Comparison of ENCODE assay signal across 11 cellular contexts in the genomic region with DNA sequence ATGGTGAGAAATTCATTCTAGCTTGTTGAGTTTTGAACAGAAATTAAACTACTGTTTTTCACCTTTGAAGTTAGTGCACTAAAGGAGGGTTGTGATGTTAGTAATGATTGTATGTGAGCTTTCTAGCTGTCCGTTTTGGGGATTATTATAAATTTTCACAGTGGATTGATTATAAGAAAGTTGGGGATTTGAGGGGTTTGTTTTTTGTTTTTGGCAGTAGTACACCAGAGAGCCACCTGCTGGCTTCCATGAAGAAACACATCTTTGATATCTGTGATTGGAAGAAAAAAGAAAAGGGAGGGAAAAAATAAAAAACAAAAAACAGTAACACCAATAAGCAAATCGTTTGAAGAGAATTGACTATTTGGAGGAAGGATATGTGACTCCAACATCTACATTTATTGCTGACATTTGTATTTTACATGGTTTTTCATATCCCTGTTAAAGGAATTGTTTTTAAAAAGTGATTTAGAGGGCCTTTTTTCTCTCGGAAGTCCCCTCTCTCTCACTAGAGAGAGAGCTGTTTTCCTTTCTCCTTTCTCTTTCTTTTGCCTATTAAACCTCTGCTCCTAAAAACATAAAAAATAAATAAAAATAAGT.
A peak's percentile ranks its signal among the peaks of the same experiment; 100 is the strongest.
DNase-seq lines count a peak whose midpoint lies in the region; ATAC-seq and TF ChIP-seq lines count a peak whose summit lies in the region.
"Had no signal": no experiment of that assay in that cellular context is flagged by ENCODE, and none has a peak within 500 bp of the region (broad histone marks: within the 10 kb centered on the region; RNA-seq: fewer than 3 reads in every experiment).

No MANE protein-coding gene starts in this region.

- H3K27ac Mint-ChIP-seq in type B pancreatic cell = no peak overlapping the region
- H3K27ac Mint-ChIP-seq: activated T-helper 17 cell treated with anti-CD3 and anti-CD28 coated beads, Interleukin-2, amount 50 U/mL, for 72 hours had no signal

- WGBS in heart left ventricle, 4 donors = 27 to 37% (median 30%) methylated on average over 3 of the region's 3 CpGs
- WGBS in right cardiac atrium = 25% methylated on average over 3 of the region's 3 CpGs
- WGBS in gastroesophageal sphincter (ENCODE audit: low coverage in 1 of 2), 2 donors = 24 to 31% methylated on average over 3 of the region's 3 CpGs

- TF ChIP-seq CTCF in heart left ventricle (IDR thresholded peaks at IDR 0.05) = peak in 11 of 12 donors; percentile 7 to 59 (median 43)
- TF ChIP-seq CTCF in gastroesophageal sphincter (IDR thresholded peaks at IDR 0.05) = peak in 3 of 4 experiments; percentile 10 to 59 (median 48)
- peak; percentile 75 for TF ChIP-seq CTCF in type B pancreatic cell (conservative IDR thresholded peaks at IDR 0.05)

- peaks cover 7% of the 10 kb centered on the region for H3K27me3 Mint-ChIP-seq in type B pancreatic cell
- H3K27me3 Mint-ChIP-seq: activated T-helper 17 cell treated with anti-CD3 and anti-CD28 coated beads, Interleukin-2, amount 50 U/mL, for 72 hours had no signal

- DNase-seq in heart left ventricle (no peak), right cardiac atrium (no peak), RPMI7951 (ENCODE audit: low read depth) (peak; percentile 2), type B pancreatic cell (ENCODE audit: extremely low spot score, unreplicated experiment) (no peak), NOMO-1 (lab: John Stamatoyannopoulos, UW; ENCODE audit: unreplicated experiment in 2 of 2) (no peak), anterior cingulate cortex (lab: John Stamatoyannopoulos, UW) (no peak)
- no peak for DNase-seq in NK-92 treated with Interleukin-12 subunit alpha and Interleukin-12 subunit beta, amount 100 ng/mL, for 24 hours (lab: John Stamatoyannopoulos, UW)

- H3K9me3 Mint-ChIP-seq in type B pancreatic cell = peaks cover 6% of the 10 kb centered on the region

- H3K4me3 Mint-ChIP-seq in type B pancreatic cell = no peak overlapping the region
- H3K4me3 Mint-ChIP-seq: activated T-helper 17 cell treated with anti-CD3 and anti-CD28 coated beads, Interleukin-2, amount 50 U/mL, for 72 hours had no signal

- H3K4me1 Mint-ChIP-seq in type B pancreatic cell (ENCODE audit: unreplicated experiment) = peaks cover 9% of the 10 kb centered on the region
- H3K4me1 Mint-ChIP-seq: activated T-helper 17 cell treated with anti-CD3 and anti-CD28 coated beads, Interleukin-2, amount 50 U/mL, for 72 hours had no signal

- H3K27ac ChIP-seq in heart left ventricle = no peak overlapping the region
- no peak overlapping the region for H3K27ac ChIP-seq in right cardiac atrium (ENCODE audit: low read length)
- H3K27ac ChIP-seq in gastroesophageal sphincter = no peak overlapping the region
- H3K27ac ChIP-seq: HL-60, skin epidermis had no signal

- TF ChIP-seq EP300 in gastroesophageal sphincter (IDR thresholded peaks at IDR 0.05) = no peak

- H3K27me3 ChIP-seq in heart left ventricle = no peaks in the 10 kb centered on the region
- no peaks in the 10 kb centered on the region for H3K27me3 ChIP-seq in right cardiac atrium (ENCODE audit: control insufficient read depth, insufficient read depth)
- no peaks in the 10 kb centered on the region for H3K27me3 ChIP-seq in gastroesophageal sphincter

- H3K4me3 ChIP-seq in heart left ventricle = no peak overlapping the region
- no peak overlapping the region for H3K4me3 ChIP-seq in right cardiac atrium (ENCODE audit: low read length)
- H3K4me3 ChIP-seq in gastroesophageal sphincter = no peak overlapping the region
- H3K4me3 ChIP-seq: skin epidermis had no signal

- H3K36me3 ChIP-seq in heart left ventricle (no peaks in the 10 kb centered on the region), gastroesophageal sphincter (no peaks in the 10 kb centered on the region)

- H3K9me3 ChIP-seq in heart left ventricle = no peaks in the 10 kb centered on the region
- no peaks in the 10 kb centered on the region for H3K9me3 ChIP-seq in right cardiac atrium (ENCODE audit: control insufficient read depth, low read length)
- H3K9me3 ChIP-seq in gastroesophageal sphincter = no peaks in the 10 kb centered on the region

- intact Hi-C loops in heart left ventricle (cut with DNase I) (loop anchor here in 1 of 10 donors (5.0 to 10.0 kb wide), 2 partner anchors 789 to 1391 kb away; no protein-coding TSS in a partner anchor), right cardiac atrium (cut with DNase I) (no loop called here)

- no peaks in the 10 kb centered on the region for H3K36me3 Mint-ChIP-seq in type B pancreatic cell

- TF ChIP-seq POLR2A in heart left ventricle (IDR thresholded peaks at IDR 0.05) (no peak), gastroesophageal sphincter (IDR thresholded peaks at IDR 0.05) (no peak)

- H3K4me1 ChIP-seq in heart left ventricle (peaks cover 0 to 4% (median 0%) of the 10 kb centered on the region in 12 donors), right cardiac atrium (ENCODE audit: control insufficient read depth, insufficient read depth, low read length) (no peaks in the 10 kb centered on the region), gastroesophageal sphincter (no peaks in the 10 kb centered on the region)

- ATAC-seq in heart left ventricle (no peak), right cardiac atrium (no peak), gastroesophageal sphincter (no peak)
- ATAC-seq: activated T-helper 17 cell treated with anti-CD3 and anti-CD28 coated beads, Interleukin-2, amount 50 U/mL, for 72 hours had no signal
